8 cellular contexts compared by ENCODE assay signal in genomic region chr5:53479656-53480473, GRCh38. TPM values are rescaled to one million over a fixed set of nuclear protein-coding genes. Genes with fewer than 3 reads are reported as not detected.
DNase-seq lines count a peak whose midpoint lies in the region; ATAC-seq, FAIRE-seq and TF ChIP-seq lines count a peak whose summit lies in the region.

No MANE protein-coding gene starts in this region.

- H3K36me3 Mint-ChIP-seq in Caco-2 (ENCODE audit: insufficient read depth, unreplicated experiment) = no peaks in the 10 kb centered on the region
- no peaks in the 10 kb centered on the region for H3K36me3 Mint-ChIP-seq in activated CD4-positive, alpha-beta T cell treated with anti-CD3 and anti-CD28 coated beads, Interleukin-2, amount 10 ng/mL, durations not matched to agents 24 days and 14 days (ENCODE audit: low read depth)

- H3K4me1 Mint-ChIP-seq in Caco-2 (ENCODE audit: low read depth, unreplicated experiment) = peaks cover 18% of the 10 kb centered on the region
- H3K4me1 Mint-ChIP-seq in activated CD4-positive, alpha-beta T cell treated with anti-CD3 and anti-CD28 coated beads, Interleukin-2, amount 10 ng/mL, durations not matched to agents 24 days and 14 days = peaks cover 30% of the 10 kb centered on the region

- in situ Hi-C loops in KBM-7 (cut with MboI; ENCODE audit: low pct_unique_long_range_greater_than_20kb, low sequenced_read_pairs) = loop anchor here (25.0 kb wide), 1 partner anchor 732 kb away; no protein-coding TSS in a partner anchor

- peaks cover 16% of the 10 kb centered on the region for H3K27me3 Mint-ChIP-seq in Caco-2 (ENCODE audit: insufficient read depth, unreplicated experiment)
- peaks cover 66% of the 10 kb centered on the region for H3K27me3 Mint-ChIP-seq in activated CD4-positive, alpha-beta T cell treated with anti-CD3 and anti-CD28 coated beads, Interleukin-2, amount 10 ng/mL, durations not matched to agents 24 days and 14 days

- TF ChIP-seq CTCF in Caco-2 (IDR thresholded peaks at IDR 0.05; ENCODE audit: insufficient read depth in 1 of 2, low read depth in 1 of 2, low read length in 1 of 2, severe bottlenecking in 1 of 2, unreplicated experiment in 1 of 2) = no peak

- DNase-seq in Caco-2 (peak in 1 of 2 experiments; percentile 38), KBM-7 (peak; percentile 57), erythroblast (lab: John Stamatoyannopoulos, UW) (peak; percentile 46 to 52), urothelium cell line (ENCODE audit: low spot score) (peak; percentile 65)
- peak; percentile 75 for DNase-seq in activated CD4-positive, alpha-beta T cell treated with anti-CD3 and anti-CD28 coated beads, Interleukin-2, amount 10 ng/mL, durations not matched to agents 24 days and 14 days

- no peak overlapping the region for H3K27ac Mint-ChIP-seq in Caco-2 (ENCODE audit: unreplicated experiment)
- H3K27ac Mint-ChIP-seq in activated CD4-positive, alpha-beta T cell treated with anti-CD3 and anti-CD28 coated beads, Interleukin-2, amount 10 ng/mL, durations not matched to agents 24 days and 14 days = peak overlapping the region; percentile 6

- no peaks in the 10 kb centered on the region for H3K36me3 ChIP-seq in Caco-2 (ENCODE audit: control insufficient read depth, insufficient read depth, low read length)
- no peaks in the 10 kb centered on the region for H3K36me3 ChIP-seq in mucosa of stomach (ENCODE audit: control insufficient read depth, insufficient read depth, low read length)

- intact Hi-C loops in Caco-2 (cut with micrococcal nuclease; ENCODE audit: unreplicated experiment) = loop anchor here (5.0 kb wide), 4 partner anchors 97 to 737 kb away; no protein-coding TSS in a partner anchor
- intact Hi-C loops in activated CD4-positive, alpha-beta T cell treated with anti-CD3 and anti-CD28 coated beads, Interleukin-2, amount 10 ng/mL, durations not matched to agents 24 days and 14 days (cut with micrococcal nuclease) = loop anchor here (5.0 to 10.0 kb wide), 5 partner anchors 295 to 832 kb away; partner anchors contain the start of gene ARL15

- TF ChIP-seq POLR2A in erythroblast (IDR thresholded peaks at IDR 0.05; ENCODE audit: low read length) = no peak

- H3K4me1 ChIP-seq in Caco-2 (peaks cover 10% of the 10 kb centered on the region), mucosa of stomach (ENCODE audit: control insufficient read depth, insufficient read depth, low read length) (peaks cover 20% of the 10 kb centered on the region)

- peak overlapping the region; percentile 75 for H3K4me3 Mint-ChIP-seq in Caco-2 (ENCODE audit: unreplicated experiment)
- peak overlapping the region; percentile 84 for H3K4me3 Mint-ChIP-seq in activated CD4-positive, alpha-beta T cell treated with anti-CD3 and anti-CD28 coated beads, Interleukin-2, amount 10 ng/mL, durations not matched to agents 24 days and 14 days

- H3K27me3 ChIP-seq in Caco-2 (replicated peaks; ENCODE audit: control insufficient read depth, insufficient read depth, low read length) (peaks cover 5% of the 10 kb centered on the region), mucosa of stomach (ENCODE audit: control insufficient read depth, insufficient read depth, low read length) (peaks cover 43% of the 10 kb centered on the region)

- CTCF ChIA-PET in Caco-2 (lab: Charles Lee) = no interaction called here

- no TSS peak for BruUV-seq in Caco-2 (replicated peaks; lab: Mats Ljungman, UMichigan)

- ATAC-seq in GM19324 (IDR thresholded peaks at IDR 0.05; ENCODE audit: low FRiP score, unreplicated experiment) (no peak), GM21576 (IDR thresholded peaks at IDR 0.05; ENCODE audit: unreplicated experiment) (no peak)

- H3K9me3 ChIP-seq in Caco-2 = no peaks in the 10 kb centered on the region
- no peaks in the 10 kb centered on the region for H3K9me3 ChIP-seq in mucosa of stomach (ENCODE audit: control insufficient read depth, low read length)

- no peaks in the 10 kb centered on the region for H3K9me3 Mint-ChIP-seq in Caco-2 (ENCODE audit: unreplicated experiment)
- no peaks in the 10 kb centered on the region for H3K9me3 Mint-ChIP-seq in activated CD4-positive, alpha-beta T cell treated with anti-CD3 and anti-CD28 coated beads, Interleukin-2, amount 10 ng/mL, durations not matched to agents 24 days and 14 days

- H3K4me3 ChIP-seq in Caco-2 (ENCODE audit: low read depth, low read length) (peak overlapping the region; percentile 44), mucosa of stomach (ENCODE audit: low read length) (peak overlapping the region; percentile 35)

- POLR2A ChIA-PET in Caco-2 (lab: Charles Lee) = no interaction called here

- H3K9ac ChIP-seq in mucosa of stomach (ENCODE audit: low read length) = peak overlapping the region; percentile 65

- no peak for FAIRE-seq in urothelium cell line (lab: Jason Lieb, UNC)

RNA-seq across cellular contexts. Expression of gene FST, which starts 0.6 kb away (rescaled TPM):
- total RNA-seq in Caco-2 (2022) = 0.45 and 0.77 TPM in 2 replicates
- 0.33 and 0.75 TPM in 2 replicates for total RNA-seq in activated CD4-positive, alpha-beta T cell treated with anti-CD3 and anti-CD28 coated beads, Interleukin-2, amount 10 ng/mL, durations not matched to agents 24 days and 14 days
